8 cellular contexts compared by ENCODE assay signal in genomic region chr6:25962368-25963127, GRCh38. TPM values are rescaled to one million over a fixed set of nuclear protein-coding genes. Genes with fewer than 3 reads are reported as not detected.
DNase-seq lines count a peak whose midpoint lies in the region; ATAC-seq, FAIRE-seq and TF ChIP-seq lines count a peak whose summit lies in the region.

TRIM38 (plus strand) TSS chr6:25962802; CDS start chr6:25966523, 3,721 bp downstream.

- ATAC-seq in GM19035 (IDR thresholded peaks at IDR 0.05; ENCODE audit: unreplicated experiment): peak; percentile 83
- peak; percentile 79 for ATAC-seq in HG03196 (IDR thresholded peaks at IDR 0.05; ENCODE audit: unreplicated experiment)
- peak; percentile 88 to 95 (median 94) for ATAC-seq in pancreas

- in situ Hi-C loops in transverse colon (cut with MboI; ENCODE audit: low pct_ligation_motif_present in 1 of 4, low pct_unique_long_range_greater_than_20kb in 1 of 4, low sequenced_read_pairs in 3 of 4): no loop called here

- H3K27ac ChIP-seq in pancreas (peak within 1 kb of the TSS; percentile 27 to 86 (median 68)), transverse colon (peak within 1 kb of the TSS; percentile 93 to 96 (median 94))

- intact Hi-C loops in pancreas (cut with DNase I): no loop called here
- intact Hi-C loops in transverse colon (cut with DNase I; ENCODE audit: low total_unique reads): no loop called here

- no peaks in the 10 kb centered on the region for H3K27me3 ChIP-seq in BE2C
- no peaks in the 10 kb centered on the region for H3K27me3 ChIP-seq in pancreas
- H3K27me3 ChIP-seq in transverse colon: no peaks in the 10 kb centered on the region

- TF ChIP-seq POLR2A in transverse colon (IDR thresholded peaks at IDR 0.05): peak; percentile 96

- peaks cover 5% of the 10 kb centered on the region for H3K4me1 ChIP-seq in BE2C
- H3K4me1 ChIP-seq in pancreas: peaks cover 0 to 14% (median 0%) of the 10 kb centered on the region in 3 donors
- H3K4me1 ChIP-seq in transverse colon: peaks cover 20 to 53% (median 23%) of the 10 kb centered on the region in 4 donors

- H3K4me3 ChIP-seq in BE2C (ENCODE audit: low read depth, low read length) (peak within 1 kb of the TSS; percentile 6), pancreas (peak within 1 kb of the TSS; percentile 21 to 45 (median 33)), transverse colon (peak within 1 kb of the TSS; percentile 42 to 65 (median 54))

- TF ChIP-seq EP300 in transverse colon (IDR thresholded peaks at IDR 0.05; ENCODE audit: low read depth): no peak

- FAIRE-seq in pancreas (lab: Jason Lieb, UNC): peak; percentile 86

- no peak for TF ChIP-seq CTCF in BE2C (IDR thresholded peaks at IDR 0.05; ENCODE audit: low read depth, low read length)
- TF ChIP-seq CTCF in pancreas (IDR thresholded peaks at IDR 0.05): no peak
- TF ChIP-seq CTCF in transverse colon (IDR thresholded peaks at IDR 0.05): no peak

- no peaks in the 10 kb centered on the region for H3K9me3 ChIP-seq in BE2C
- H3K9me3 ChIP-seq in pancreas: no peaks in the 10 kb centered on the region
- no peaks in the 10 kb centered on the region for H3K9me3 ChIP-seq in transverse colon

- DNase-seq in BE2C (no peak), RPMI8226 (peak; percentile 96), foreskin melanocyte (peak; percentile 95), pancreas (peak in 3 of 6 donors; percentile 46 to 81 (median 70)), transverse colon (peak; percentile 89)
- peak; percentile 87 for DNase-seq in activated effector memory CD4-positive, alpha-beta T cell treated with anti-CD3 and anti-CD28 coated beads, Interleukin-2, amount 50 U/mL, for 16 hours

- WGBS in pancreas, 2 donors: 7 to 15% methylated on average over 9 of the region's 9 CpGs
- 0 to 4% methylated on average over 7 to 9 of the region's 9 CpGs for WGBS in transverse colon (ENCODE audit: low coverage in 1 of 2), 2 donors

- H3K36me3 ChIP-seq in BE2C (no peaks in the 10 kb centered on the region), pancreas (no peaks in the 10 kb centered on the region), transverse colon (peaks cover 0 to 21% (median 7%) of the 10 kb centered on the region in 4 donors)

RNA-seq across cellular contexts. Expression of gene TRIM38, which starts in this region (rescaled TPM):
- polyA plus RNA-seq in BE2C (2012; ENCODE audit: insufficient read depth, insufficient read length, low read depth): 1.4 TPM
- total RNA-seq in pancreas (1 to 10 TPM; 1.5 to 5.8 (median 2.3) TPM), transverse colon (10 to 100 TPM in 2 of 4 donors, 1 to 10 TPM in 2; 9.4 to 14.4 (median 9.9) TPM)
- polyA plus RNA-seq in pancreas: 1 to 10 TPM; 2.4 to 2.9 TPM
